12 cellular contexts compared by ENCODE assay signal in the genomic region with DNA sequence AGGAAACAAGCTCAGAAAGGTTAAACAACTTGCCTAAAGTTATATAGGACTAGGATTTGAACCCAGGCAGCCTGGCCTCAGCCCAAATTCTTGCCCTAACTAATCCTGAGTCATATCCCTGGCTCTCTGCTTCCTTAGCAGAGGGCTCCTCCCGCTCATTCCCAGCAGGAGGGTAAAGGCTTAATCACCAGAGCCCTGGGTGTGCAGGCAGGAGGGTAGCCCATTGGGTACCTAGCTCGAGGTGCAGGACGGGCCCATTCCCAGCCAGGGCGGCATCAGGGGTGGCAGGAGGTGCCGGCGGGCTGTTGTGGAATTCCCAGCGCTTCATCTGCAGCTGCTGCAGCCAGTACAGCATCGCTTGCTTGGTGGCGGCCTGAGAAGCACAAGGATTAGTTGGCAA. TPM values are rescaled to one million over a fixed set of nuclear protein-coding genes. Genes with fewer than 3 reads are reported as not detected.
A peak's percentile ranks its signal among the peaks of the same experiment; 100 is the strongest.
DNase-seq lines count a peak whose midpoint lies in the region; ATAC-seq and TF ChIP-seq lines count a peak whose summit lies in the region.
"Had no signal": no experiment of that assay in that cellular context is flagged by ENCODE, and none has a peak within 500 bp of the region (broad histone marks: within the 10 kb centered on the region; RNA-seq: fewer than 3 reads in every experiment).

No MANE protein-coding gene starts in this region.

- H3K9ac ChIP-seq in BLaER1 treated with 17β-estradiol and CSF1 and Interleukin-3, amounts not matched to agents 10 nM and 100 nM = peak overlapping the region; percentile 2 to 87 (median 31); a peak in 12 of 22 replicates
- no peak overlapping the region for H3K9ac ChIP-seq in mesenchymal stem cell (ENCODE audit: low read length)
- H3K9ac ChIP-seq in MM.1S (ENCODE audit: low read length) = no peak overlapping the region

- intact Hi-C loops in testis (cut with DNase I; ENCODE audit: low total_unique reads) = no loop called here

- H2BK120ac ChIP-seq in mesenchymal stem cell (ENCODE audit: low read depth, low read length) = no peak overlapping the region

- H3K79me1 ChIP-seq in mesenchymal stem cell (replicated peaks; ENCODE audit: low read length, poor library complexity, severe bottlenecking) = peaks cover 22% of the 10 kb centered on the region

- peaks cover 0 to 41% (median 22%) of the 10 kb centered on the region in 11 experiments; a peak in 15 of 22 replicates for H3K36me3 ChIP-seq in BLaER1 treated with 17β-estradiol and CSF1 and Interleukin-3, amounts not matched to agents 10 nM and 100 nM
- H3K36me3 ChIP-seq in mesenchymal stem cell (ENCODE audit: control insufficient read depth in 1 of 2, insufficient read depth in 2 of 2, low read depth in 1 of 2, low read length in 2 of 2) = peaks cover 12 to 18% of the 10 kb centered on the region in 2 experiments
- H3K36me3 ChIP-seq in MM.1S (replicated peaks; ENCODE audit: insufficient read depth, low read length) = no peaks in the 10 kb centered on the region
- H3K36me3 ChIP-seq in testis (ENCODE audit: low read depth, missing control alignments) = no peaks in the 10 kb centered on the region
- H3K36me3 ChIP-seq: SJCRH30 had no signal

- H3K4me1 Mint-ChIP-seq in chondrocyte (ENCODE audit: low read depth) = peaks cover 78% of the 10 kb centered on the region

- no peaks in the 10 kb centered on the region for H3K79me2 ChIP-seq in MM.1S (ENCODE audit: low read length)

- DNase-seq in LoVo (ENCODE audit: low spot score) (peak; percentile 84), chondrocyte (ENCODE audit: low spot score) (no peak), mesenchymal stem cell (peak; percentile 57), SKM-1 (lab: John Stamatoyannopoulos, UW; ENCODE audit: unreplicated experiment) (no peak), MM.1S (no peak), testis (no peak)
- DNase-seq: activated CD8-positive, alpha-beta T cell treated with anti-CD3 and anti-CD28 coated beads for 36 hours; activated naive CD8-positive, alpha-beta T cell treated with anti-CD3 and anti-CD28 coated beads, Interleukin-2, amount 10 ng/mL, durations not matched to agents 7 days and 5 days; SJCRH30 had no signal

- no peak overlapping the region for H3K23ac ChIP-seq in mesenchymal stem cell (ENCODE audit: low read length in 2 of 2)

- no peak overlapping the region for H2BK15ac ChIP-seq in mesenchymal stem cell (ENCODE audit: low read depth, poor library complexity, severe bottlenecking)

- H3K14ac ChIP-seq in mesenchymal stem cell (ENCODE audit: low read length in 2 of 2) = no peak overlapping the region

- peak overlapping the region; percentile 11 to 20 for H2BK12ac ChIP-seq in mesenchymal stem cell (ENCODE audit: low read length in 2 of 2)

- no peaks in the 10 kb centered on the region for H3K27me3 Mint-ChIP-seq in chondrocyte (ENCODE audit: low read depth)
- H3K27me3 Mint-ChIP-seq: activated CD8-positive, alpha-beta T cell treated with anti-CD3 and anti-CD28 coated beads for 36 hours had no signal

- peak overlapping the region; percentile 40 for H3K4me3 Mint-ChIP-seq in chondrocyte (ENCODE audit: unreplicated experiment)
- H3K4me3 Mint-ChIP-seq: activated CD8-positive, alpha-beta T cell treated with anti-CD3 and anti-CD28 coated beads for 36 hours; activated naive CD8-positive, alpha-beta T cell treated with anti-CD3 and anti-CD28 coated beads, Interleukin-2, amount 10 ng/mL, durations not matched to agents 7 days and 5 days had no signal

- no peaks in the 10 kb centered on the region for H3K9me3 Mint-ChIP-seq in chondrocyte (ENCODE audit: low read depth)
- H3K9me3 Mint-ChIP-seq: activated CD8-positive, alpha-beta T cell treated with anti-CD3 and anti-CD28 coated beads for 36 hours; activated naive CD8-positive, alpha-beta T cell treated with anti-CD3 and anti-CD28 coated beads, Interleukin-2, amount 10 ng/mL, durations not matched to agents 7 days and 5 days had no signal

- H3K9me3 ChIP-seq in BLaER1 treated with 17β-estradiol and CSF1 and Interleukin-3, amounts not matched to agents 10 nM and 100 nM (replicated peaks in 1 of 11) = no peaks in the 10 kb centered on the region
- H3K9me3 ChIP-seq in mesenchymal stem cell (ENCODE audit: control insufficient read depth, low read length) (no peaks in the 10 kb centered on the region), MM.1S (replicated peaks; ENCODE audit: insufficient read depth, low read length) (no peaks in the 10 kb centered on the region), testis (no peaks in the 10 kb centered on the region)
- H3K9me3 ChIP-seq: SJCRH30 had no signal

- peak overlapping the region; percentile 93 for H4K91ac ChIP-seq in mesenchymal stem cell (ENCODE audit: low read length)

- H3K9me2 ChIP-seq in MM.1S (replicated peaks; ENCODE audit: insufficient read depth, low read length) = no peaks in the 10 kb centered on the region

- no peak overlapping the region for H2AK5ac ChIP-seq in mesenchymal stem cell (ENCODE audit: low read length, severe bottlenecking)

- H3K4ac ChIP-seq in mesenchymal stem cell (ENCODE audit: low read depth in 1 of 2, low read length in 2 of 2) = peak overlapping the region in 1 of 2 experiments; percentile 79

- peak overlapping the region; percentile 80 for H4K8ac ChIP-seq in mesenchymal stem cell (ENCODE audit: low read length)

- ATAC-seq in HG03354 (IDR thresholded peaks at IDR 0.05; ENCODE audit: poor library complexity, severe bottlenecking, unreplicated experiment) = no peak
- ATAC-seq: activated CD8-positive, alpha-beta T cell treated with anti-CD3 and anti-CD28 coated beads for 36 hours had no signal

- 76% methylated on average over 9 of the region's 9 CpGs for WGBS in mesenchymal stem cell
- WGBS in testis, 2 donors = 90 to 97% methylated on average over 9 of the region's 9 CpGs

- peaks cover 9% of the 10 kb centered on the region for H3K36me3 Mint-ChIP-seq in chondrocyte (ENCODE audit: low read depth)
- H3K36me3 Mint-ChIP-seq: activated naive CD8-positive, alpha-beta T cell treated with anti-CD3 and anti-CD28 coated beads, Interleukin-2, amount 10 ng/mL, durations not matched to agents 7 days and 5 days had no signal

- no peak for TF ChIP-seq POLR2A in testis (IDR thresholded peaks at IDR 0.05)

- H4K20me1 ChIP-seq in BLaER1 treated with 17β-estradiol and CSF1 and Interleukin-3, amounts not matched to agents 10 nM and 100 nM = no peaks in the 10 kb centered on the region
- H4K20me1 ChIP-seq in MM.1S (ENCODE audit: insufficient read depth, low read length) = no peaks in the 10 kb centered on the region

- peak overlapping the region in 10 of 11 experiments; percentile 34 to 99 (median 95); a peak in 19 of 22 replicates for H3K4me2 ChIP-seq in BLaER1 treated with 17β-estradiol and CSF1 and Interleukin-3, amounts not matched to agents 10 nM and 100 nM
- H3K4me2 ChIP-seq in mesenchymal stem cell (ENCODE audit: low read length, poor library complexity, severe bottlenecking) (no peak overlapping the region), MM.1S (ENCODE audit: low read depth, low read length) (no peak overlapping the region)

- peak overlapping the region; percentile 42 to 69 for H3K18ac ChIP-seq in mesenchymal stem cell (ENCODE audit: low read depth in 1 of 2, low read length in 2 of 2)

- H2AFZ ChIP-seq in mesenchymal stem cell (ENCODE audit: low read depth, low read length) (no peak overlapping the region), MM.1S (ENCODE audit: low read length) (no peak overlapping the region)

- H3K27ac ChIP-seq in BLaER1 treated with 17β-estradiol and CSF1 and Interleukin-3, amounts not matched to agents 10 nM and 100 nM = peak overlapping the region; percentile 49 to 93 (median 73)
- peak overlapping the region; percentile 6 for H3K27ac ChIP-seq in mesenchymal stem cell (ENCODE audit: low read length, poor library complexity, severe bottlenecking)
- no peak overlapping the region for H3K27ac ChIP-seq in MM.1S (ENCODE audit: low read length)
- H3K27ac ChIP-seq in testis = no peak overlapping the region
- H3K27ac ChIP-seq: SJCRH30 had no signal

- H2BK5ac ChIP-seq in mesenchymal stem cell (ENCODE audit: low read depth, low read length, poor library complexity, severe bottlenecking) = no peak overlapping the region

- peaks cover 9% of the 10 kb centered on the region for H3F3A ChIP-seq in MM.1S (ENCODE audit: insufficient read depth, low read length)

- peak overlapping the region in 6 of 10 experiments; percentile 21 to 91 (median 84); a peak in 10 of 20 replicates for H3K4me3 ChIP-seq in BLaER1 treated with 17β-estradiol and CSF1 and Interleukin-3, amounts not matched to agents 10 nM and 100 nM
- H3K4me3 ChIP-seq in mesenchymal stem cell (ENCODE audit: insufficient read depth in 1 of 2, low read depth in 1 of 2, low read length in 2 of 2) = peak overlapping the region in 1 of 2 experiments; percentile 83
- no peak overlapping the region for H3K4me3 ChIP-seq in MM.1S (ENCODE audit: low read length)
- H3K4me3 ChIP-seq in testis = no peak overlapping the region
- H3K4me3 ChIP-seq: lung, SJCRH30 had no signal

- peak overlapping the region; percentile 80 for H3K27ac Mint-ChIP-seq in chondrocyte (ENCODE audit: unreplicated experiment)
- H3K27ac Mint-ChIP-seq: activated CD8-positive, alpha-beta T cell treated with anti-CD3 and anti-CD28 coated beads for 36 hours; activated naive CD8-positive, alpha-beta T cell treated with anti-CD3 and anti-CD28 coated beads, Interleukin-2, amount 10 ng/mL, durations not matched to agents 7 days and 5 days had no signal

- no peaks in the 10 kb centered on the region for H3K27me3 ChIP-seq in BLaER1 treated with 17β-estradiol and CSF1 and Interleukin-3, amounts not matched to agents 10 nM and 100 nM
- H3K27me3 ChIP-seq in mesenchymal stem cell (ENCODE audit: control insufficient read depth in 1 of 2, insufficient read depth in 1 of 2, low read length in 2 of 2) = no peaks in the 10 kb centered on the region
- 0 out of 2 replicates have a peak, but pooled peaks cover 6% of the 10 kb centered on the region for H3K27me3 ChIP-seq in MM.1S (replicated peaks; ENCODE audit: insufficient read depth, low read length)
- no peaks in the 10 kb centered on the region for H3K27me3 ChIP-seq in testis
- H3K27me3 ChIP-seq: SJCRH30 had no signal

- peaks cover 30 to 87% (median 83%) of the 10 kb centered on the region in 10 experiments for H3K4me1 ChIP-seq in BLaER1 treated with 17β-estradiol and CSF1 and Interleukin-3, amounts not matched to agents 10 nM and 100 nM
- H3K4me1 ChIP-seq in mesenchymal stem cell (ENCODE audit: control insufficient read depth, insufficient read depth, low read depth, low read length) (peaks cover 42% of the 10 kb centered on the region), MM.1S (ENCODE audit: low read length) (peaks cover 6% of the 10 kb centered on the region; the same call in 1 of the 2 replicates), testis (peaks cover 4% of the 10 kb centered on the region)
- H3K4me1 ChIP-seq: SJCRH30 had no signal

- TF ChIP-seq CTCF in chondrocyte (IDR thresholded peaks at IDR 0.05) = no peak
- no peak for TF ChIP-seq CTCF in MM.1S (IDR thresholded peaks at IDR 0.05; ENCODE audit: low read length)
- TF ChIP-seq CTCF in testis (IDR thresholded peaks at IDR 0.05) = no peak

RNA-seq across cellular contexts. Expression of gene TBC1D2, which starts 3.9 kb away (rescaled TPM):
- total RNA-seq in chondrocyte = 24.3 to 30.8 TPM (median 24.5 TPM) in 3 replicates
- 28.4 TPM for polyA plus RNA-seq in mesenchymal stem cell (2013, experiment 1 of 2)
- 27.5 TPM for polyA plus RNA-seq in mesenchymal stem cell (2013, experiment 2 of 2)
- 1 to 10 TPM; 8.5 to 9.2 TPM for total RNA-seq in testis
- 5.1 TPM for polyA plus RNA-seq in testis (ENCODE audit: insufficient read depth, low read depth, low replicate concordance)

RNA-seq across cellular contexts. Expression of gene CORO2A, which starts 59.1 kb away (rescaled TPM):
- total RNA-seq in chondrocyte (10.1 to 17.4 TPM (median 10.2 TPM) in 3 replicates), testis (10 to 100 TPM; 46.3 to 50.5 TPM)
- polyA plus RNA-seq in mesenchymal stem cell (2013, experiment 1 of 2) = 2.3 TPM
- 2.3 TPM for polyA plus RNA-seq in mesenchymal stem cell (2013, experiment 2 of 2)
- polyA plus RNA-seq in testis (ENCODE audit: insufficient read depth, low read depth, low replicate concordance) = 28.0 TPM

Comparison
In these comparisons a context has a peak if more than half of its experiments do, and no peak if none do; other contexts are left out.
1. H3K27ac ChIP-seq: peak in BLaER1 treated with 17β-estradiol and CSF1 and Interleukin-3, amounts not matched to agents 10 nM and 100 nM (11 of 11) and mesenchymal stem cell (single experiment); none in MM.1S (single experiment) and testis (0 of 2).
2. H3K4me2 ChIP-seq: peak in BLaER1 treated with 17β-estradiol and CSF1 and Interleukin-3, amounts not matched to agents 10 nM and 100 nM (10 of 11); none in mesenchymal stem cell (single experiment) and MM.1S (single experiment).
3. H3K4me3 ChIP-seq: peak in BLaER1 treated with 17β-estradiol and CSF1 and Interleukin-3, amounts not matched to agents 10 nM and 100 nM (6 of 10); none in MM.1S (single experiment) and testis (0 of 2).
4. H3K9ac ChIP-seq: peak in BLaER1 treated with 17β-estradiol and CSF1 and Interleukin-3, amounts not matched to agents 10 nM and 100 nM (11 of 11); none in mesenchymal stem cell (single experiment) and MM.1S (single experiment).
5. DNase-seq: peak in LoVo (single experiment) and mesenchymal stem cell (single experiment); none in chondrocyte (single experiment), SKM-1 (single experiment), MM.1S (single experiment) and testis (single experiment).